In the genomic region with DNA sequence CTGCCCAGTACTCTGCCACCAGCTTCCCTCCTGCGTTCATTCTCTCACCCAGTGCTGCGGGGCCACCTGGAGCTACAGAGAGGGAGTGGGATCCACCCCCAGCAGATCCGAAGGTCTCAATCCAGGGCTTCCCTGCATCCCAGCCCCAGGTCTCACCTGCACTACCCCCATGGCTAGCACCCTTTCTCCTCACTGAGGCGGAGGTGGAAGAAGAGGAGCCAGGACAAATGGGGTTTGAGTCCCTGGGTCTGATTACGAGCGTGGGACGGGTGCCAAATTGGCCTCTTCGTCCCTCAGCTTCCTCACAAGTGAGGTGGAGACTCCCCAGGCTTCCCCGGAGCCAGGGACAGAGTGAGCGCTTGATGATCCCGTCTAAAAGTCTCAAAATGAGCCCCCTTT, we compare ENCODE assay signal across 8 cellular contexts.
DNase-seq lines count a peak whose midpoint lies in the region; ATAC-seq and TF ChIP-seq lines count a peak whose summit lies in the region.

No MANE protein-coding gene starts in this region.

- H3K36me3 ChIP-seq in body of pancreas (replicated peaks in 1 of 2; ENCODE audit: insufficient read depth in 1 of 2, low read depth in 2 of 2) (no peaks in the 10 kb centered on the region), vagina (no peaks in the 10 kb centered on the region)

- no peak for DNase-seq in natural killer cell
- DNase-seq in natural killer cell treated with Interleukin-12 subunit alpha and Interleukin-12 subunit beta and Interleukin-15 and Interleukin-18, amount 100 ng/mL, for 72 hours (ENCODE audit: low spot score), result no peak
- DNase-seq in body of pancreas, result peak; percentile 19 to 46 (median 30)
- DNase-seq in memory B cell (ENCODE audit: low spot score in 2 of 2), result no peak
- no peak for DNase-seq in vagina (ENCODE audit: extremely low spot score in 2 of 2)
- no peak for DNase-seq in stimulated activated CD4-positive, alpha-beta T cell treated with anti-CD3 and anti-CD28 coated beads, Interleukin-1b, Interleukin-23, amount 100 ng/mL, for 48 hours
- no peak for DNase-seq in NCI-H524 treated with DMSO at 0.1 percent for 48 hours (lab: John Stamatoyannopoulos, UW)

- ATAC-seq in natural killer cell (no peak), body of pancreas (no peak), memory B cell (ENCODE audit: low read depth) (no peak), HG03342 (IDR thresholded peaks at IDR 0.05; ENCODE audit: unreplicated experiment) (no peak)
- no peak for ATAC-seq in natural killer cell treated with Interleukin-12 subunit alpha and Interleukin-12 subunit beta and Interleukin-15 and Interleukin-18, amount 100 ng/mL, for 72 hours

- H3K4me3 Mint-ChIP-seq in natural killer cell, result peak overlapping the region; percentile 68
- H3K4me3 Mint-ChIP-seq in natural killer cell treated with Interleukin-12 subunit alpha and Interleukin-12 subunit beta and Interleukin-15 and Interleukin-18, amount 100 ng/mL, for 72 hours, result no peak overlapping the region
- peak overlapping the region; percentile 95 for H3K4me3 Mint-ChIP-seq in memory B cell

- H3K9me3 Mint-ChIP-seq in natural killer cell (no peaks in the 10 kb centered on the region), memory B cell (no peaks in the 10 kb centered on the region)
- no peaks in the 10 kb centered on the region for H3K9me3 Mint-ChIP-seq in natural killer cell treated with Interleukin-12 subunit alpha and Interleukin-12 subunit beta and Interleukin-15 and Interleukin-18, amount 100 ng/mL, for 72 hours

- H3K4me1 ChIP-seq in body of pancreas (peaks cover 45% of the 10 kb centered on the region), vagina (peaks cover 47% of the 10 kb centered on the region)

- no peak for TF ChIP-seq POLR2A in body of pancreas (IDR thresholded peaks at IDR 0.05)
- TF ChIP-seq POLR2A in vagina (IDR thresholded peaks at IDR 0.05), result no peak

- 17 to 22% methylated on average over 10 to 11 of the region's 11 CpGs for WGBS in body of pancreas, 2 donors

- no peak overlapping the region for H3K27ac ChIP-seq in body of pancreas
- peak overlapping the region; percentile 74 for H3K27ac ChIP-seq in vagina

- H3K27me3 Mint-ChIP-seq in natural killer cell (ENCODE audit: low read depth in 2 of 2), result peaks cover 28 to 45% of the 10 kb centered on the region in 2 donors
- peaks cover 0 to 32% of the 10 kb centered on the region in 2 donors for H3K27me3 Mint-ChIP-seq in natural killer cell treated with Interleukin-12 subunit alpha and Interleukin-12 subunit beta and Interleukin-15 and Interleukin-18, amount 100 ng/mL, for 72 hours
- H3K27me3 Mint-ChIP-seq in memory B cell, result peaks cover 17% of the 10 kb centered on the region

- H3K4me3 ChIP-seq in body of pancreas (peak overlapping the region in 1 of 2 donors; percentile 20), vagina (peak overlapping the region; percentile 65 to 83)

- H3K27me3 ChIP-seq in body of pancreas (no peaks in the 10 kb centered on the region), vagina (no peaks in the 10 kb centered on the region)

- intact Hi-C loops in natural killer cell (cut with micrococcal nuclease) (loop anchor here (5.0 kb wide), 1 partner anchor 276 kb away; a partner anchor contains a TSS), body of pancreas (cut with DNase I) (no loop called here), vagina (cut with DNase I) (loop anchor here (10.0 kb wide), 1 partner anchor 93 kb away; a partner anchor contains a TSS)

- H3K4me1 Mint-ChIP-seq in natural killer cell, result peaks cover 6 to 28% of the 10 kb centered on the region in 2 donors
- peaks cover 6 to 8% of the 10 kb centered on the region in 2 donors for H3K4me1 Mint-ChIP-seq in natural killer cell treated with Interleukin-12 subunit alpha and Interleukin-12 subunit beta and Interleukin-15 and Interleukin-18, amount 100 ng/mL, for 72 hours (ENCODE audit: low read depth in 2 of 2)
- H3K4me1 Mint-ChIP-seq in memory B cell, result peaks cover 16% of the 10 kb centered on the region

- H3K36me3 Mint-ChIP-seq in natural killer cell, result no peaks in the 10 kb centered on the region
- no peaks in the 10 kb centered on the region for H3K36me3 Mint-ChIP-seq in natural killer cell treated with Interleukin-12 subunit alpha and Interleukin-12 subunit beta and Interleukin-15 and Interleukin-18, amount 100 ng/mL, for 72 hours
- H3K36me3 Mint-ChIP-seq in memory B cell, result no peaks in the 10 kb centered on the region

- TF ChIP-seq CTCF in natural killer cell (IDR thresholded peaks at IDR 0.05), result no peak
- TF ChIP-seq CTCF in body of pancreas (IDR thresholded peaks at IDR 0.05), result no peak
- no peak for TF ChIP-seq CTCF in vagina (IDR thresholded peaks at IDR 0.05)

- H3K27ac Mint-ChIP-seq in natural killer cell (no peak overlapping the region), memory B cell (no peak overlapping the region)
- no peak overlapping the region for H3K27ac Mint-ChIP-seq in natural killer cell treated with Interleukin-12 subunit alpha and Interleukin-12 subunit beta and Interleukin-15 and Interleukin-18, amount 100 ng/mL, for 72 hours

- H3K9me3 ChIP-seq in body of pancreas (no peaks in the 10 kb centered on the region), vagina (no peaks in the 10 kb centered on the region)

Comparison
In these comparisons a context has a peak if more than half of its experiments do, and no peak if none do; other contexts are left out.
1. DNase-seq: peak in body of pancreas (4 of 4); none in natural killer cell (single experiment), natural killer cell treated with Interleukin-12 subunit alpha and Interleukin-12 subunit beta and Interleukin-15 and Interleukin-18, amount 100 ng/mL, for 72 hours (single experiment), memory B cell (0 of 2), vagina (0 of 2), stimulated activated CD4-positive, alpha-beta T cell treated with anti-CD3 and anti-CD28 coated beads, Interleukin-1b, Interleukin-23, amount 100 ng/mL, for 48 hours (single experiment) and NCI-H524 treated with DMSO at 0.1 percent for 48 hours (single experiment).